ENCODE assay signal across 19 cellular contexts in the genomic region with DNA sequence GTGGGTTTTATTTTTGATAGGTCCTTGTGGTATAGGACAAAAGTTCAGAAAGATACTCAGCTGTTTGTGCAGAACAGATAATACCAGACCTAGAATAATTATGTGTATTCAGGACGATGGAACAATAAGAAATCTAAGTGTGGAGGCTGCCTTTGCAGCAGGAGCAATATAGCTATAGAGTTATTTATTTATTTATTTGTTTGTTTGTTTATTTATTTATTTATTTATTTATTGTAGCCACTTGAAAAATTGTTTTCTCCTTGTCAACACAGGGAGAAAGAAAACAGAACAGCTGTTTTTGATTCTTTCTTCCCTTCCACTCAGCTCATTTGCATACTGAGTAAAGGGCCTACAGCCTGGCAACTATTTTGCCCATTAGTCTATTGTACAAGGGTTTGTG. TPM values are rescaled to one million over a fixed set of nuclear protein-coding genes. Genes with fewer than 3 reads are reported as not detected.
"Had no signal": no experiment of that assay in that cellular context is flagged by ENCODE, and none has a peak within 500 bp of the region (broad histone marks: within the 10 kb centered on the region; RNA-seq: fewer than 3 reads in every experiment).

No MANE protein-coding gene starts in this region.

- H3K4me1 Mint-ChIP-seq: naive B cell, nephron had no signal

- H3K4me1 ChIP-seq: gastroesophageal sphincter, sigmoid colon had no signal

- H3K27me3 ChIP-seq: gastroesophageal sphincter, hepatocyte had no signal

- H3K27me3 Mint-ChIP-seq: naive B cell had no signal

- H3K79me2 ChIP-seq: hepatocyte had no signal

- H3K9me3 Mint-ChIP-seq: naive B cell had no signal

- H3K36me3 Mint-ChIP-seq: naive B cell had no signal

- DNase-seq: cortex of kidney; effector CD8-positive, alpha-beta T cell; left ventricle myocardium superior; mesendoderm; naive B cell; sigmoid colon; stimulated activated naive CD4-positive, alpha-beta T cell had no signal

- H3K9me3 ChIP-seq: gastroesophageal sphincter, sigmoid colon had no signal

- H3K27ac Mint-ChIP-seq: naive B cell had no signal

- ATAC-seq: gastroesophageal sphincter, left ventricle myocardium superior had no signal

- H3K27ac ChIP-seq: dorsolateral prefrontal cortex, gastroesophageal sphincter, hepatocyte, sigmoid colon, skin epidermis had no signal

- H3K4me3 Mint-ChIP-seq: naive B cell had no signal

- H3K4me3 ChIP-seq: hepatocyte, lung, skin epidermis had no signal

- H3K36me3 ChIP-seq: gastroesophageal sphincter, sigmoid colon had no signal

- H2AFZ ChIP-seq: hepatocyte had no signal

RNA-seq across cellular contexts. Expression of gene ESX1, which starts 55.9 kb away (rescaled TPM):
- total RNA-seq: chondrocyte, dorsolateral prefrontal cortex, gastroesophageal sphincter, hepatocyte, kidney epithelial cell, left colon, left ventricle myocardium superior, lung, pulmonary artery endothelial cell, sigmoid colon, urinary bladder had no signal
- polyA plus RNA-seq: esophagus, hepatocyte, lung, sigmoid colon, urinary bladder had no signal
